Comparison of ENCODE assay signal across 34 cellular contexts in the genomic region with DNA sequence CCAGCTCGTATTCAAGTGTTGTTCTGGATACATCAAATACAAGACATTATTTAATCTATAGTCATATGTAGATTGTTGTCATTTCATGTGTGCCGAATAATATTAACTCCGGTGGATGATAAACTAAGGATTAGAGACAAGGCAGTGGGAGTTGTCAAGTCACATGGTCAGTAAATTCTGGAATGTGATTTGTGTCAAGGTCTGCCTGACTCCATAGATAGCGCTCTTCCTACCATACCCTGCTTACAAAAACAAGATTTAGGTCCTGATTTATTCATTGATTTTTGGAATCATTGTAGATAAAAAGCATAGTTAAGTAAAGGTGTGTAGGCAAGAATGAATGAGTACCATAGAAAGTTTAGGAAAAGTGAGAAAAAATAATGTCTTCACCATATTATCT. TPM values are rescaled to one million over a fixed set of nuclear protein-coding genes. Genes with fewer than 3 reads are reported as not detected.
"Had no signal": no experiment of that assay in that cellular context is flagged by ENCODE, and none has a peak within 500 bp of the region (broad histone marks: within the 10 kb centered on the region; RNA-seq: fewer than 3 reads in every experiment).

No MANE protein-coding gene starts in this region.

- H3K36me3 ChIP-seq: adrenal gland, brain microvascular endothelial cell, cardiac muscle cell had no signal

- H3K27ac ChIP-seq: adrenal gland, body of pancreas, brain microvascular endothelial cell, cardiac muscle cell, VCaP had no signal

- H3K9me3 ChIP-seq: adrenal gland, body of pancreas had no signal

- DNase-seq: activated B cell treated with CpG ODN at 0.5 μM for 24 hours; activated CD4-positive, alpha-beta memory T cell treated with anti-CD3 and anti-CD28 coated beads for 36 hours; activated CD4-positive, alpha-beta T cell treated with anti-CD3 and anti-CD28 coated beads for 4 hours; activated CD4-positive, alpha-beta T cell treated with anti-CD3 and anti-CD28 coated beads, Interleukin-2, amount 10 ng/mL, durations not matched to agents 24 days and 14 days; activated CD4-positive, alpha-beta T cell treated with anti-CD3 and anti-CD28 coated beads, Interleukin-2, amount 50 U/mL, for 1 hour; activated CD4-positive, alpha-beta T cell treated with anti-CD3 and anti-CD28 coated beads, Interleukin-2, amount 50 U/mL, for 4 hours; activated CD4-positive, CD25-positive, alpha-beta regulatory T cell treated with anti-CD3 and anti-CD28 coated beads, Interleukin-2, amount 50 U/mL, for 72 hours; activated CD8-positive, alpha-beta memory T cell treated with anti-CD3 and anti-CD28 coated beads, Interleukin-2, amount 50 U/mL, for 4 hours; activated CD8-positive, alpha-beta T cell treated with anti-CD3 and anti-CD28 coated beads for 36 hours; activated effector memory CD4-positive, alpha-beta T cell treated with anti-CD3 and anti-CD28 coated beads, Interleukin-2, amount 50 U/mL, for 16 hours; activated gamma-delta T cell treated with Interleukin-2 at 50 U/mL for 16 hours; activated naive CD4-positive, alpha-beta T cell; activated naive CD4-positive, alpha-beta T cell treated with anti-CD3 and anti-CD28 coated beads for 36 hours; activated naive CD4-positive, alpha-beta T cell treated with anti-CD3 and anti-CD28 coated beads, Interleukin-2, amount 50 U/mL, for 16 hours; activated naive CD8-positive, alpha-beta T cell treated with anti-CD3 and anti-CD28 coated beads for 36 hours; activated T-cell treated with anti-CD3 and anti-CD28 coated beads for 4 hours; activated T-cell treated with anti-CD3 and anti-CD28 coated beads, Interleukin-2, amount 50 U/mL, for 1 hour; activated T-cell treated with anti-CD3 and anti-CD28 coated beads, Interleukin-2, amount 50 U/mL, for 4 hours; activated T-cell treated with anti-CD3 and anti-CD28 coated beads, Interleukin-2, amount 50 U/mL, for 72 hours; adrenal gland; amniotic stem cell; aorta; body of pancreas; brain microvascular endothelial cell; central memory CD4-positive, alpha-beta T cell; T-helper 1 cell; T-helper 2 cell; T-helper 9 cell had no signal

- ATAC-seq: activated CD8-positive, alpha-beta T cell treated with anti-CD3 and anti-CD28 coated beads for 36 hours; activated naive CD4-positive, alpha-beta T cell treated with anti-CD3 and anti-CD28 coated beads, Interleukin-2, amount 50 U/mL, for 72 hours; activated T-cell treated with anti-CD3 and anti-CD28 coated beads, Interleukin-2, amount 50 U/mL, for 4 hours; activated T-cell treated with anti-CD3 and anti-CD28 coated beads, Interleukin-2, amount 50 U/mL, for 72 hours; activated T-helper 17 cell treated with anti-CD3 and anti-CD28 coated beads, Interleukin-2, amount 50 U/mL, for 72 hours; body of pancreas had no signal

- H3K4me1 ChIP-seq: adrenal gland, body of pancreas had no signal

- H3K27me3 ChIP-seq: adrenal gland, body of pancreas, brain microvascular endothelial cell, cardiac muscle cell had no signal

- H3K4me3 ChIP-seq: adrenal gland, body of pancreas, cardiac muscle cell had no signal

RNA-seq across cellular contexts. Expression of gene TNNI3K, which starts 2.6 kb away (rescaled TPM):
- total RNA-seq: activated B cell treated with CpG ODN at 0.5 μM for 24 hours; activated CD4-positive, alpha-beta T cell treated with anti-CD3 and anti-CD28 coated beads, Interleukin-2, amount 10 ng/mL, durations not matched to agents 24 days and 14 days; activated CD8-positive, alpha-beta memory T cell treated with anti-CD3 and anti-CD28 coated beads for 36 hours; activated naive CD8-positive, alpha-beta T cell treated with anti-CD3 and anti-CD28 coated beads for 36 hours; activated T-cell treated with anti-CD3 and anti-CD28 coated beads, Interleukin-2, amount 50 U/mL, for 4 hours; activated T-helper 1 cell treated with anti-CD3 and anti-CD28 coated beads, Interleukin-12 subunit alpha, Interleukin-12 subunit beta, Interleukin-2, Interleukin-4 antibody, amounts not matched to agents 30 ng/mL and 10 ng/mL and 1 ng/mL, durations not matched to agents 14 hours and 24 hours and 36 hours had no signal
- polyA plus RNA-seq: aorta had no signal
